In genomic region chr10:70887804-70888800, GRCh38 we compare ENCODE assay signal across 8 cellular contexts. TPM values are rescaled to one million over a fixed set of nuclear protein-coding genes. Genes with fewer than 3 reads are reported as not detected.
DNase-seq lines count a peak whose midpoint lies in the region; TF ChIP-seq lines count a peak whose summit lies in the region.

TSS of gene PCBD1 (minus strand) at chr10:70888565. CDS start at chr10:70888533, 32 bp downstream.

- peak within 1 kb of the TSS; percentile 80 for H2AFZ ChIP-seq in trophoblast cell (ENCODE audit: insufficient read depth, low read length, poor library complexity)

- WGBS in trophoblast cell (ENCODE audit: extremely low coverage, insufficient coverage, insufficient read length) = no CpG with 5 or more reads among the region's 85 CpGs
- WGBS in transverse colon (ENCODE audit: low coverage in 1 of 2), 2 donors = 1% methylated on average over 51 of the region's 85 CpGs; no CpG with 5 or more reads in 1 of the 2 donors

- H3K23ac ChIP-seq in trophoblast cell (ENCODE audit: low read length) = no peak within 1 kb of the TSS

- peaks cover 41% of the 10 kb centered on the region for H3K36me3 Mint-ChIP-seq in Calu3 (ENCODE audit: insufficient read depth, unreplicated experiment)
- peaks cover 6% of the 10 kb centered on the region for H3K36me3 Mint-ChIP-seq in activated naive CD8-positive, alpha-beta T cell treated with anti-CD3 and anti-CD28 coated beads for 36 hours

- H2BK120ac ChIP-seq in trophoblast cell (ENCODE audit: insufficient read depth, low read length, poor library complexity) = peak within 1 kb of the TSS; percentile 70

- peak within 1 kb of the TSS; percentile 41 for H2BK12ac ChIP-seq in trophoblast cell (ENCODE audit: low read length)

- peak within 1 kb of the TSS; percentile 74 for H3K14ac ChIP-seq in trophoblast cell (ENCODE audit: low read length)

- no TSS peak for BruUV-seq in Calu3 (replicated peaks; lab: Mats Ljungman, UMichigan)

- H3K27me3 ChIP-seq in HUES48 (ENCODE audit: control insufficient read depth, insufficient read depth, low read length) = no peaks in the 10 kb centered on the region
- no peaks in the 10 kb centered on the region for H3K27me3 ChIP-seq in cardiac muscle cell
- H3K27me3 ChIP-seq in trophoblast cell (ENCODE audit: insufficient read depth, low read length) = no peaks in the 10 kb centered on the region
- H3K27me3 ChIP-seq in transverse colon = no peaks in the 10 kb centered on the region

- peaks cover 2% of the 10 kb centered on the region for H3K79me2 ChIP-seq in trophoblast cell (ENCODE audit: control insufficient read depth, insufficient read depth, low read length, poor library complexity)

- in situ Hi-C loops in transverse colon (cut with MboI; ENCODE audit: low pct_ligation_motif_present in 1 of 4, low pct_unique_long_range_greater_than_20kb in 1 of 4, low sequenced_read_pairs in 3 of 4) = loop anchor here in 2 of 4 donors (10.0 to 25.0 kb wide), 2 partner anchors 73 to 351 kb away; partner anchors contain the start of gene SGPL1 (in 1 of the 2)

- H3K18ac ChIP-seq in trophoblast cell (ENCODE audit: low read length) = peak within 1 kb of the TSS; percentile 76

- H4K91ac ChIP-seq in trophoblast cell (ENCODE audit: low read depth, low read length) = peak within 1 kb of the TSS; percentile 79

- peaks cover 5% of the 10 kb centered on the region for H3K79me1 ChIP-seq in trophoblast cell (ENCODE audit: low read length)

- peak within 1 kb of the TSS; percentile 66 for H3K27ac Mint-ChIP-seq in Calu3 (ENCODE audit: unreplicated experiment)
- H3K27ac Mint-ChIP-seq in activated naive CD8-positive, alpha-beta T cell treated with anti-CD3 and anti-CD28 coated beads for 36 hours = peak within 1 kb of the TSS; percentile 74

- H3K9me3 Mint-ChIP-seq in Calu3 (ENCODE audit: low read depth, unreplicated experiment) = no peaks in the 10 kb centered on the region
- no peaks in the 10 kb centered on the region for H3K9me3 Mint-ChIP-seq in activated naive CD8-positive, alpha-beta T cell treated with anti-CD3 and anti-CD28 coated beads for 36 hours

- peak within 1 kb of the TSS; percentile 49 for H3K4ac ChIP-seq in trophoblast cell (ENCODE audit: low read depth, low read length)

- H4K12ac ChIP-seq in trophoblast cell (ENCODE audit: low read depth, low read length) = peak within 1 kb of the TSS; percentile 28

- peak within 1 kb of the TSS; percentile 91 for H4K8ac ChIP-seq in trophoblast cell (ENCODE audit: low read depth, low read length)

- peak within 1 kb of the TSS; percentile 88 for H3K4me2 ChIP-seq in trophoblast cell (ENCODE audit: low read length)

- H3K36me3 ChIP-seq in HUES48 (ENCODE audit: control insufficient read depth, insufficient read depth, low read length) (peaks cover 20% of the 10 kb centered on the region), SK-N-MC (ENCODE audit: insufficient read depth, low read length) (no peaks in the 10 kb centered on the region; the same call in 1 of the 2 replicates), cardiac muscle cell (peaks cover 5% of the 10 kb centered on the region), trophoblast cell (ENCODE audit: control insufficient read depth in 1 of 2, insufficient read depth in 2 of 2, low read length in 2 of 2) (peaks cover 4 to 7% of the 10 kb centered on the region in 2 experiments), transverse colon (peaks cover 0 to 8% (median 4%) of the 10 kb centered on the region in 4 donors)

- H3K9me3 ChIP-seq in HUES48 (ENCODE audit: control insufficient read depth, insufficient read depth, low read length) (no peaks in the 10 kb centered on the region), SK-N-MC (ENCODE audit: low read depth, low read length) (no peaks in the 10 kb centered on the region), cardiac muscle cell (ENCODE audit: low read depth) (no peaks in the 10 kb centered on the region), trophoblast cell (ENCODE audit: insufficient read depth, low read depth, low read length) (no peaks in the 10 kb centered on the region), transverse colon (no peaks in the 10 kb centered on the region)

- peak within 1 kb of the TSS; percentile 91 for H3K4me3 ChIP-seq in HUES48 (ENCODE audit: low read depth, low read length)
- H3K4me3 ChIP-seq in SK-N-MC = peak within 1 kb of the TSS; percentile 78
- H3K4me3 ChIP-seq in cardiac muscle cell = peak within 1 kb of the TSS; percentile 49
- peak within 1 kb of the TSS; percentile 74 for H3K4me3 ChIP-seq in trophoblast cell (ENCODE audit: low read depth, low read length)
- H3K4me3 ChIP-seq in transverse colon = peak within 1 kb of the TSS; percentile 73 to 87 (median 76)

- H3K4me3 Mint-ChIP-seq in Calu3 (ENCODE audit: low read depth, unreplicated experiment) = peak within 1 kb of the TSS; percentile 84
- H3K4me3 Mint-ChIP-seq in activated naive CD8-positive, alpha-beta T cell treated with anti-CD3 and anti-CD28 coated beads for 36 hours = peak within 1 kb of the TSS; percentile 81

- TF ChIP-seq POLR2A in transverse colon (IDR thresholded peaks at IDR 0.05) = peak; percentile 40

- TF ChIP-seq CTCF in Calu3 (IDR thresholded peaks at IDR 0.05; ENCODE audit: unreplicated experiment) (no peak), GM20000 (IDR thresholded peaks at IDR 0.05; ENCODE audit: extremely low read depth, missing control alignments) (no peak), cardiac muscle cell (IDR thresholded peaks at IDR 0.05; ENCODE audit: low read depth, low read length) (no peak), transverse colon (IDR thresholded peaks at IDR 0.05) (no peak)

- H3K9ac ChIP-seq in HUES48 (ENCODE audit: low read depth, low read length) (peak within 1 kb of the TSS; percentile 52), SK-N-MC (ENCODE audit: insufficient read length) (peak within 1 kb of the TSS; percentile 55), trophoblast cell (ENCODE audit: low read length) (peak within 1 kb of the TSS; percentile 60)

- no peaks in the 10 kb centered on the region for H3K4me1 Mint-ChIP-seq in Calu3 (ENCODE audit: low read depth, unreplicated experiment)
- peaks cover 12% of the 10 kb centered on the region for H3K4me1 Mint-ChIP-seq in activated naive CD8-positive, alpha-beta T cell treated with anti-CD3 and anti-CD28 coated beads for 36 hours

- no peak within 1 kb of the TSS for H2AK5ac ChIP-seq in trophoblast cell (ENCODE audit: low read length)

- intact Hi-C loops in Calu3 (cut with micrococcal nuclease; ENCODE audit: unreplicated experiment) (no loop called here), transverse colon (cut with DNase I; ENCODE audit: low total_unique reads) (no loop called here)

- CTCF ChIA-PET in Calu3 (lab: Charles Lee) = interaction anchor here (0.6 to 1.2 kb wide), 5 partner anchors 12 to 879 kb away, joined by 3 to 5 read pairs (median 4); no protein-coding TSS in a partner anchor

- TF ChIP-seq EP300 in transverse colon (IDR thresholded peaks at IDR 0.05; ENCODE audit: low read depth) = no peak

- peak within 1 kb of the TSS; percentile 73 for H3K27ac ChIP-seq in HUES48 (ENCODE audit: low read depth, low read length)
- H3K27ac ChIP-seq in SK-N-MC = no peak within 1 kb of the TSS
- H3K27ac ChIP-seq in cardiac muscle cell = peak within 1 kb of the TSS; percentile 94
- H3K27ac ChIP-seq in trophoblast cell (ENCODE audit: low read depth, low read length) = no peak within 1 kb of the TSS
- H3K27ac ChIP-seq in transverse colon = peak within 1 kb of the TSS; percentile 89 to 97 (median 94)

- H3K4me1 ChIP-seq in HUES48 (ENCODE audit: control insufficient read depth, insufficient read depth, low read length) = peaks cover 31% of the 10 kb centered on the region
- H3K4me1 ChIP-seq in cardiac muscle cell (ENCODE audit: low read depth) = peaks cover 26% of the 10 kb centered on the region
- H3K4me1 ChIP-seq in trophoblast cell (ENCODE audit: control insufficient read depth in 1 of 2, insufficient read depth in 2 of 2, low read length in 2 of 2) = peaks cover 0 to 5% of the 10 kb centered on the region in 2 experiments
- H3K4me1 ChIP-seq in transverse colon = peaks cover 0 to 20% (median 16%) of the 10 kb centered on the region in 4 donors

- DNase-seq in Calu3 (peak; percentile 94), GM20000 (ENCODE audit: low spot score) (peak; percentile 88), SK-N-MC (ENCODE audit: low read depth, low spot score) (no peak), cardiac muscle cell (ENCODE audit: low read depth in 1 of 2, low spot score in 1 of 2) (peak; percentile 55 to 88), trophoblast cell (peak; percentile 58 to 74), transverse colon (peak; percentile 86)
- DNase-seq in activated naive CD8-positive, alpha-beta T cell treated with anti-CD3 and anti-CD28 coated beads for 36 hours = peak; percentile 74

- no peak within 1 kb of the TSS for H2BK5ac ChIP-seq in trophoblast cell (ENCODE audit: low read depth, low read length, poor library complexity)

- H3K27me3 Mint-ChIP-seq in Calu3 (ENCODE audit: unreplicated experiment) = peaks cover 7% of the 10 kb centered on the region
- no peaks in the 10 kb centered on the region for H3K27me3 Mint-ChIP-seq in activated naive CD8-positive, alpha-beta T cell treated with anti-CD3 and anti-CD28 coated beads for 36 hours

RNA-seq across cellular contexts. Expression of gene PCBD1, which starts in this region (rescaled TPM):
- total RNA-seq in Calu3 (2022) = 193 and 205 TPM in 2 replicates
- total RNA-seq in activated naive CD8-positive, alpha-beta T cell treated with anti-CD3 and anti-CD28 coated beads for 36 hours = 10 to 100 TPM; 36.1 to 37.3 TPM
- total RNA-seq in cardiac muscle cell = 145 and 174 TPM in 2 replicates
- polyA plus RNA-seq in cardiac muscle cell = 222 and 264 TPM in 2 replicates
- polyA plus RNA-seq in trophoblast cell (2013) = 32.4 and 34.1 TPM in 2 replicates
- total RNA-seq in transverse colon = 10 to 100 TPM; 21.7 to 69.6 (median 44.8) TPM

Comparison
In these comparisons a context has a peak if more than half of its experiments do, and no peak if none do; other contexts are left out.
1. H3K27ac ChIP-seq: peak in HUES48 (single experiment), cardiac muscle cell (single experiment) and transverse colon (4 of 4); none in SK-N-MC (single experiment) and trophoblast cell (single experiment).
2. Peak in every context shown above with its lines, with median percentiles within 50 percentile points of each other: H3K4me3 ChIP-seq and H3K9ac ChIP-seq.